12 cellular contexts compared by ENCODE assay signal in the genomic region with DNA sequence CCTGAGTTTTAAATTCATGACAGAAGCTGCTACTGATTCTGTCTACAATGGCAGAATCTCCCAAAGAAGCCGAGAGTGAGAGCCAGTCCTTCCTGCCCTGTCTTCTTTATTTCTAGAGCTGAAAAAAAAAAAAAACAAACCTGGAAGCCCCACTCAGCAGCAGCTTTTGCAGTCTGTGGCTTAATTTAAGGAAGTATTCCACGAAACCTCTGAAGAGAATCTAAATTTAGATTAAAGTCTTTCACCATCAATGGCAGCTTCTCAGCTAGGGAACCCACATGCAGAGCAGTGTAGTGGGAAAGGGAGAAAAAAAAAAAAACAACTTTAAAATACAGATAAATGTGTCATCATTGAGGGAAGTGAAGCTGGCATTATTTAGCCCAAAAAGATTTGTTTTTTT. TPM values are rescaled to one million over a fixed set of nuclear protein-coding genes. Genes with fewer than 3 reads are reported as not detected.
DNase-seq lines count a peak whose midpoint lies in the region; ATAC-seq and TF ChIP-seq lines count a peak whose summit lies in the region.
"Had no signal": no experiment of that assay in that cellular context is flagged by ENCODE, and none has a peak within 500 bp of the region (broad histone marks: within the 10 kb centered on the region; RNA-seq: fewer than 3 reads in every experiment).

No MANE protein-coding gene starts in this region.

- H3K9me3 Mint-ChIP-seq in CD8-positive, alpha-beta T cell = peaks cover 2% of the 10 kb centered on the region
- peaks cover 25% of the 10 kb centered on the region for H3K9me3 Mint-ChIP-seq in activated T-helper 2 cell treated with anti-CD3 and anti-CD28 coated beads, Interferon-gamma antibody, Interleukin-2, Interleukin-4, amounts not matched to agents 10 μg/mL and 5 μg/mL and 100 μg/mL, durations not matched to agents 14 hours and 24 hours and 36 hours

- no peaks in the 10 kb centered on the region for H3K36me3 ChIP-seq in CD8-positive, alpha-beta T cell (ENCODE audit: insufficient read depth, low read length)
- no peaks in the 10 kb centered on the region for H3K36me3 ChIP-seq in gastroesophageal sphincter
- no peaks in the 10 kb centered on the region for H3K36me3 ChIP-seq in gastrocnemius medialis
- H3K36me3 ChIP-seq: BE2C had no signal

- no peak for TF ChIP-seq POLR2A in gastroesophageal sphincter (IDR thresholded peaks at IDR 0.05)
- no peak for TF ChIP-seq POLR2A in gastrocnemius medialis (IDR thresholded peaks at IDR 0.05)

- TF ChIP-seq CTCF in CD8-positive, alpha-beta T cell (IDR thresholded peaks at IDR 0.05) = no peak
- TF ChIP-seq CTCF in gastroesophageal sphincter (IDR thresholded peaks at IDR 0.05) (no peak), gastrocnemius medialis (IDR thresholded peaks at IDR 0.05 in 4 of 5, conservative IDR thresholded peaks at IDR 0.05 in 1 of 5) (no peak)

- H3K27me3 ChIP-seq in CD8-positive, alpha-beta T cell (ENCODE audit: insufficient read depth, low read length) = no peaks in the 10 kb centered on the region
- H3K27me3 ChIP-seq in gastroesophageal sphincter = no peaks in the 10 kb centered on the region
- H3K27me3 ChIP-seq in gastrocnemius medialis = no peaks in the 10 kb centered on the region
- H3K27me3 ChIP-seq: BE2C had no signal

- no peaks in the 10 kb centered on the region for H3K9me3 ChIP-seq in CD8-positive, alpha-beta T cell (ENCODE audit: low read length)
- H3K9me3 ChIP-seq in gastroesophageal sphincter (no peaks in the 10 kb centered on the region), gastrocnemius medialis (no peaks in the 10 kb centered on the region)
- H3K9me3 ChIP-seq: BE2C had no signal

- CTCF ChIA-PET in CD8-positive, alpha-beta T cell (lab: Charles Lee) = interaction anchor here (1.7 kb wide), 1 partner anchor 11 kb away, joined by 5 read pairs; no protein-coding TSS in a partner anchor

- H3K27me3 Mint-ChIP-seq in CD8-positive, alpha-beta T cell (ENCODE audit: low read depth) = no peaks in the 10 kb centered on the region
- H3K27me3 Mint-ChIP-seq in activated T-helper 2 cell treated with anti-CD3 and anti-CD28 coated beads, Interferon-gamma antibody, Interleukin-2, Interleukin-4, amounts not matched to agents 10 μg/mL and 5 μg/mL and 100 μg/mL, durations not matched to agents 14 hours and 24 hours and 36 hours (ENCODE audit: low read depth) = no peaks in the 10 kb centered on the region

- no peak overlapping the region for H3K4me3 Mint-ChIP-seq in CD8-positive, alpha-beta T cell
- no peak overlapping the region for H3K4me3 Mint-ChIP-seq in activated T-helper 2 cell treated with anti-CD3 and anti-CD28 coated beads, Interferon-gamma antibody, Interleukin-2, Interleukin-4, amounts not matched to agents 10 μg/mL and 5 μg/mL and 100 μg/mL, durations not matched to agents 14 hours and 24 hours and 36 hours (ENCODE audit: low read depth)
- H3K4me3 Mint-ChIP-seq: nephron progenitor cell, WTC11 had no signal

- in situ Hi-C loops in gastrocnemius medialis (cut with MboI; ENCODE audit: low sequenced_read_pairs in 4 of 4) = no loop called here

- WGBS in gastroesophageal sphincter (ENCODE audit: low coverage in 1 of 2), 2 donors = 6% methylated on average over 2 of the region's 2 CpGs; no CpG with 5 or more reads in 1 of the 2 donors

- POLR2A ChIA-PET in CD8-positive, alpha-beta T cell (lab: Charles Lee) = no interaction called here

- peak overlapping the region; percentile 22 for H3K27ac Mint-ChIP-seq in CD8-positive, alpha-beta T cell
- no peak overlapping the region for H3K27ac Mint-ChIP-seq in activated T-helper 2 cell treated with anti-CD3 and anti-CD28 coated beads, Interferon-gamma antibody, Interleukin-2, Interleukin-4, amounts not matched to agents 10 μg/mL and 5 μg/mL and 100 μg/mL, durations not matched to agents 14 hours and 24 hours and 36 hours
- H3K27ac Mint-ChIP-seq: nephron progenitor cell, WTC11 had no signal

- H3K4me3 ChIP-seq in CD8-positive, alpha-beta T cell (ENCODE audit: low read depth, low read length) = no peak overlapping the region
- H3K4me3 ChIP-seq in gastroesophageal sphincter (no peak overlapping the region), gastrocnemius medialis (no peak overlapping the region)

- intact Hi-C loops in CD8-positive, alpha-beta T cell (cut with DNase I, micrococcal nuclease) = no loop called here
- intact Hi-C loops in gastrocnemius medialis (cut with DNase I; ENCODE audit: low total_unique reads) = no loop called here
- intact Hi-C loops in activated T-helper 2 cell treated with anti-CD3 and anti-CD28 coated beads, Interferon-gamma antibody, Interleukin-2, Interleukin-4, amounts not matched to agents 10 μg/mL and 5 μg/mL and 100 μg/mL, durations not matched to agents 14 hours and 24 hours and 36 hours (cut with micrococcal nuclease) = no loop called here

- peaks cover 24% of the 10 kb centered on the region for H3K36me3 Mint-ChIP-seq in CD8-positive, alpha-beta T cell
- peaks cover 28% of the 10 kb centered on the region for H3K36me3 Mint-ChIP-seq in activated T-helper 2 cell treated with anti-CD3 and anti-CD28 coated beads, Interferon-gamma antibody, Interleukin-2, Interleukin-4, amounts not matched to agents 10 μg/mL and 5 μg/mL and 100 μg/mL, durations not matched to agents 14 hours and 24 hours and 36 hours (ENCODE audit: low read depth)

- no peak for DNase-seq in CD8-positive, alpha-beta T cell
- DNase-seq in SKM-1 (lab: John Stamatoyannopoulos, UW; ENCODE audit: unreplicated experiment) (peak; percentile 75), gastrocnemius medialis (no peak), NCI-H69 (lab: John Stamatoyannopoulos, UW) (no peak)
- DNase-seq in activated T-helper 2 cell treated with anti-CD3 and anti-CD28 coated beads, Interferon-gamma antibody, Interleukin-2, Interleukin-4, amounts not matched to agents 10 μg/mL and 5 μg/mL and 100 μg/mL, durations not matched to agents 14 hours and 24 hours and 36 hours (ENCODE audit: low spot score) = no peak
- DNase-seq in activated CD8-positive, alpha-beta memory T cell treated with anti-CD3 and anti-CD28 coated beads, Interleukin-2, amount 50 U/mL, for 48 hours = no peak
- DNase-seq: BE2C, NCI-H146, nephron progenitor cell had no signal

- peaks cover 3% of the 10 kb centered on the region for H3K4me1 ChIP-seq in CD8-positive, alpha-beta T cell (ENCODE audit: insufficient read depth, low read length)
- H3K4me1 ChIP-seq in gastroesophageal sphincter (peaks cover 8 to 76% (median 30%) of the 10 kb centered on the region in 3 donors), gastrocnemius medialis (peaks cover 48 to 56% of the 10 kb centered on the region in 2 donors)
- H3K4me1 ChIP-seq: BE2C had no signal

- TF ChIP-seq EP300 in gastroesophageal sphincter (IDR thresholded peaks at IDR 0.05) = no peak

- H3K4me1 Mint-ChIP-seq in CD8-positive, alpha-beta T cell (ENCODE audit: low read depth) = peaks cover 54% of the 10 kb centered on the region
- peaks cover 8% of the 10 kb centered on the region for H3K4me1 Mint-ChIP-seq in activated T-helper 2 cell treated with anti-CD3 and anti-CD28 coated beads, Interferon-gamma antibody, Interleukin-2, Interleukin-4, amounts not matched to agents 10 μg/mL and 5 μg/mL and 100 μg/mL, durations not matched to agents 14 hours and 24 hours and 36 hours (ENCODE audit: low read depth)

- ATAC-seq in CD8-positive, alpha-beta T cell = no peak
- ATAC-seq in gastroesophageal sphincter = no peak
- peak in 1 of 2 donors; percentile 28 for ATAC-seq in gastrocnemius medialis
- no peak for ATAC-seq in SK-N-SH treated with all-trans-retinoic acid at 6 μM for 48 hours
- ATAC-seq: WTC11 had no signal

- H3K27ac ChIP-seq in CD8-positive, alpha-beta T cell (ENCODE audit: low read depth, low read length) = no peak overlapping the region
- H3K27ac ChIP-seq in gastroesophageal sphincter = peak overlapping the region in 3 of 4 donors; percentile 61 to 69 (median 65)
- peak overlapping the region; percentile 31 to 65 (median 54) for H3K27ac ChIP-seq in gastrocnemius medialis

TF ChIP-seq in SK-N-SH treated with all-trans-retinoic acid at 6 μM for 48 hours, 23 proteins besides CTCF, POLR2A, EP300 and RAD21 (continues in another document):
- no peak for TF ChIP-seq ISL1 (CRISPR knock-in tag; IDR thresholded peaks at IDR 0.05)
- TF ChIP-seq ZNF8 (CRISPR knock-in tag; IDR thresholded peaks at IDR 0.05) = no peak
- no peak for TF ChIP-seq PATZ1 (CRISPR knock-in tag; IDR thresholded peaks at IDR 0.05; ENCODE audit: borderline replicate concordance)
- TF ChIP-seq POU6F1 (CRISPR knock-in tag; IDR thresholded peaks at IDR 0.05; ENCODE audit: borderline replicate concordance, low read depth) = no peak
- no peak for TF ChIP-seq SNAI2 (CRISPR knock-in tag; IDR thresholded peaks at IDR 0.05)
- no peak for TF ChIP-seq RARB (CRISPR knock-in tag; IDR thresholded peaks at IDR 0.05)

RNA-seq across cellular contexts. Expression of gene SMURF1, which starts 23.4 kb away (rescaled TPM):
- 10 to 100 TPM; 42.5 to 44.8 TPM for total RNA-seq in CD8-positive, alpha-beta T cell
- total RNA-seq in gastroesophageal sphincter (10 to 100 TPM; 20.1 to 26.2 (median 21.9) TPM), gastrocnemius medialis (10 to 100 TPM; 15.4 to 44.8 (median 18.3) TPM)
- total RNA-seq in activated T-helper 2 cell treated with anti-CD3 and anti-CD28 coated beads, Interferon-gamma antibody, Interleukin-2, Interleukin-4, amounts not matched to agents 10 μg/mL and 5 μg/mL and 100 μg/mL, durations not matched to agents 14 hours and 24 hours and 36 hours = 12.4 and 13.5 TPM in 2 replicates
